8 cellular contexts compared by ENCODE assay signal in genomic region chr12:103548622-103549601, GRCh38. TPM values are rescaled to one million over a fixed set of nuclear protein-coding genes. Genes with fewer than 3 reads are reported as not detected.
DNase-seq lines count a peak whose midpoint lies in the region; ATAC-seq and TF ChIP-seq lines count a peak whose summit lies in the region.

No MANE protein-coding gene starts in this region.

- peaks cover 15 to 30% of the 10 kb centered on the region in 2 donors for H3K27me3 Mint-ChIP-seq in natural killer cell (ENCODE audit: low read depth in 2 of 2)

- no peak overlapping the region for H3K4me3 Mint-ChIP-seq in natural killer cell

- no peaks in the 10 kb centered on the region for H3K79me2 ChIP-seq in OCI-LY1 (ENCODE audit: insufficient read depth, low read length)

- H3K4me1 ChIP-seq in OCI-LY1 (ENCODE audit: insufficient read depth, low read length, severe bottlenecking), result no peaks in the 10 kb centered on the region

- POLR2A ChIA-PET in BJ (lab: Charles Lee), result no interaction called here

- H3K36me3 Mint-ChIP-seq in natural killer cell, result no peaks in the 10 kb centered on the region

- TF ChIP-seq CTCF in BJ (IDR thresholded peaks at IDR 0.05; ENCODE audit: insufficient read depth, low read depth, low read length), result peak; percentile 87
- peak; percentile 61; the same call in 1 of the 2 replicates for TF ChIP-seq CTCF in OCI-LY1 (IDR thresholded peaks at IDR 0.05; ENCODE audit: low read length)
- peak; percentile 63 for TF ChIP-seq CTCF in natural killer cell (IDR thresholded peaks at IDR 0.05)

- H3K27ac Mint-ChIP-seq in natural killer cell, result no peak overlapping the region

- no peaks in the 10 kb centered on the region for H3F3A ChIP-seq in OCI-LY1 (ENCODE audit: insufficient read depth, low read length)

- no peak overlapping the region for H2AFZ ChIP-seq in OCI-LY1 (ENCODE audit: low read length)

- no peak for TF ChIP-seq POLR2A in erythroblast (IDR thresholded peaks at IDR 0.05; ENCODE audit: low read length)

- CTCF ChIA-PET in BJ (lab: Yijun Ruan, JAX), result interaction anchor here (0.6 to 7.6 kb wide), 26 partner anchors 9 to 684 kb away, joined by 3 to 84 read pairs (median 4); partner anchors contain the start of gene C12orf42

- no peak overlapping the region for H3K4me3 ChIP-seq in BJ (ENCODE audit: low read depth, low read length)
- no peak overlapping the region for H3K4me3 ChIP-seq in OCI-LY1 (ENCODE audit: low read depth, low read length, poor library complexity, severe bottlenecking)

- no peaks in the 10 kb centered on the region for H3K4me1 Mint-ChIP-seq in natural killer cell

- H3K27me3 ChIP-seq in BJ (ENCODE audit: control insufficient read depth, insufficient read depth, low read length) (no peaks in the 10 kb centered on the region; the same call in 1 of the 2 replicates), OCI-LY1 (ENCODE audit: insufficient read depth, low read length) (no peaks in the 10 kb centered on the region)

- H3K9me3 ChIP-seq in OCI-LY1 (ENCODE audit: low read length), result no peaks in the 10 kb centered on the region

- ATAC-seq in natural killer cell, result peak in 1 of 3 donors; percentile 55

- no peaks in the 10 kb centered on the region for H3K36me3 ChIP-seq in BJ (ENCODE audit: control insufficient read depth, insufficient read depth, low read length)
- H3K36me3 ChIP-seq in OCI-LY1 (ENCODE audit: insufficient read depth, low read length), result no peaks in the 10 kb centered on the region

- no peaks in the 10 kb centered on the region for H3K9me3 Mint-ChIP-seq in natural killer cell

- no peak overlapping the region for H3K4me2 ChIP-seq in OCI-LY1 (ENCODE audit: low read length)

- DNase-seq in BJ (ENCODE audit: low read depth), result no peak
- peak; percentile 39 for DNase-seq in GM19240 (ENCODE audit: insufficient read length, low spot score)
- peak; percentile 65 for DNase-seq in HT1080 (ENCODE audit: low read depth)
- DNase-seq in activated CD8-positive, alpha-beta memory T cell treated with anti-CD3 and anti-CD28 coated beads, Interleukin-2, amount 50 U/mL, for 4 hours, result peak; percentile 70
- peak; percentile 48 to 77 for DNase-seq in erythroblast (lab: John Stamatoyannopoulos, UW)
- DNase-seq in natural killer cell, result peak; percentile 22
- peak; percentile 30 for DNase-seq in stimulated activated naive CD4-positive, alpha-beta T cell treated with Interleukin-2 at 50 U/mL for 16 hours (lab: John Stamatoyannopoulos, UW)

- H4K20me1 ChIP-seq in OCI-LY1 (ENCODE audit: insufficient read depth, low read length), result no peaks in the 10 kb centered on the region

- H3K27ac ChIP-seq in OCI-LY1 (ENCODE audit: low read depth, low read length, poor library complexity, severe bottlenecking), result no peak overlapping the region

- H3K9me2 ChIP-seq in OCI-LY1 (ENCODE audit: low read depth, low read length), result no peaks in the 10 kb centered on the region

- intact Hi-C loops in natural killer cell (cut with micrococcal nuclease), result loop anchor here (1.0 to 10.0 kb wide), 3 partner anchors 600 to 1604 kb away; no protein-coding TSS in a partner anchor

- no peak overlapping the region for H3K9ac ChIP-seq in OCI-LY1 (ENCODE audit: low read length)

RNA-seq across cellular contexts. Expression of gene STAB2, which starts 38.2 kb away (rescaled TPM):
- polyA plus RNA-seq in BJ (2011; rRNA removed), result not detected in 2 replicates
- polyA minus RNA-seq in BJ (2011; rRNA and poly(A)+ RNA removed), result not detected in 2 replicates
- not detected in 2 replicates for total RNA-seq in HT1080 (2014; rRNA removed; shearing (Covaris generic))
- polyA plus RNA-seq in HT1080 (2015; cell fraction: cytosol; rRNA removed), result not detected in 2 replicates
- not detected in 2 replicates for polyA plus RNA-seq in HT1080 (2015; cell fraction: nucleus; rRNA removed)
- total RNA-seq in natural killer cell, result not detected

RNA-seq across cellular contexts. Expression of gene C12orf42, which starts 53.1 kb away (rescaled TPM):
- not detected in 2 replicates for polyA plus RNA-seq in BJ (2011; rRNA removed)
- polyA minus RNA-seq in BJ (2011; rRNA and poly(A)+ RNA removed), result not detected in 2 replicates
- total RNA-seq in HT1080 (2014; rRNA removed; shearing (Covaris generic)), result 0.07 TPM in 1 of 2 replicates, not detected in the other
- not detected in 2 replicates for polyA plus RNA-seq in HT1080 (2015; cell fraction: cytosol; rRNA removed)
- 0.09 TPM in 1 of 2 replicates, not detected in the other for polyA plus RNA-seq in HT1080 (2015; cell fraction: nucleus; rRNA removed)
- total RNA-seq in natural killer cell, result 1 to 10 TPM; 1.3 to 1.7 (median 1.6) TPM
